Comparison of ENCODE assay signal across 21 cellular contexts in the genomic region with DNA sequence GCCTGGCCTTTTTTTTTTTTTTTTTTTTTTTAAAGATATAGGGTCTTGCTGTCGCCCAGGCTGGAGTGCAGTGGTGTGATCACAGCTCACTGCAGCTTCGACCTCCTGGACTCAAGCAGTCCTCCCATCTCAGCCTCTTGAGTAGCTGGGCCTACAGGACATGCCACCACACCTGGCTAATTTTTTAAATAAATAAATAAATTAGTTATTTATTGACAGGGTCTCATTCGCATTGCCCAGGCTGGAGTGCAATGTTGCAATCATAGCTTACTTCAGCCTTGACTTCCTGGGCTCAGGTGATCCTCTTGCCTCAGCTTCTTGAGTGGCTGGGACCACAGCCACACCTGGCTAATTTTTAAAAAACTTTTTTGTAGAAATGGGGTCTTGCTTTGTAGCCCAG.
"Had no signal": no experiment of that assay in that cellular context is flagged by ENCODE, and none has a peak within 500 bp of the region (broad histone marks: within the 10 kb centered on the region; RNA-seq: fewer than 3 reads in every experiment).

No MANE protein-coding gene starts in this region.

- H3K9me3 ChIP-seq: colonic mucosa, psoas muscle, sigmoid colon, uterus had no signal

- ATAC-seq: left cardiac atrium; psoas muscle; stimulated activated effector memory CD8-positive, alpha-beta T cell treated with anti-CD3 and anti-CD28 coated beads, Interleukin-12 subunit alpha, Interleukin-12 subunit beta, amount 100 ng/mL, for 72 hours; T-helper 17 cell had no signal

- H3K9me3 Mint-ChIP-seq: activated CD4-positive, alpha-beta memory T cell treated with anti-CD3 and anti-CD28 coated beads, Interleukin-2, amount 10 ng/mL, durations not matched to agents 7 days and 5 days; activated naive CD4-positive, alpha-beta T cell treated with anti-CD3 and anti-CD28 coated beads, Interleukin-2, amount 50 U/mL, for 24 hours; immature natural killer cell; nephron; stimulated activated effector memory CD8-positive, alpha-beta T cell treated with anti-CD3 and anti-CD28 coated beads, Interleukin-12 subunit alpha, Interleukin-12 subunit beta, amount 100 ng/mL, for 72 hours had no signal

- H3K27ac ChIP-seq: colonic mucosa, psoas muscle, sigmoid colon, uterus had no signal

- H3K27ac Mint-ChIP-seq: activated CD4-positive, alpha-beta memory T cell treated with anti-CD3 and anti-CD28 coated beads, Interleukin-2, amount 10 ng/mL, durations not matched to agents 7 days and 5 days; activated naive CD4-positive, alpha-beta T cell treated with anti-CD3 and anti-CD28 coated beads, Interleukin-2, amount 50 U/mL, for 24 hours; stimulated activated effector memory CD8-positive, alpha-beta T cell treated with anti-CD3 and anti-CD28 coated beads, Interleukin-12 subunit alpha, Interleukin-12 subunit beta, amount 100 ng/mL, for 72 hours; T-helper 17 cell had no signal

- H3K27me3 ChIP-seq: colonic mucosa, sigmoid colon, uterus had no signal

- H3K4me3 ChIP-seq: colonic mucosa, psoas muscle, sigmoid colon, uterus had no signal

- DNase-seq: activated CD4-positive, alpha-beta memory T cell treated with anti-CD3 and anti-CD28 coated beads, Interleukin-2, amount 10 ng/mL, durations not matched to agents 7 days and 5 days; activated CD4-positive, alpha-beta T cell treated with anti-CD3 and anti-CD28 coated beads for 4 hours; activated effector memory CD4-positive, alpha-beta T cell treated with anti-CD3 and anti-CD28 coated beads, Interleukin-2, amount 50 U/mL, for 16 hours; activated T-cell treated with anti-CD3 and anti-CD28 coated beads, Interleukin-2, amount 50 U/mL, for 48 hours; amniotic stem cell; caudate nucleus; colonic mucosa; effector CD8-positive, alpha-beta T cell; foreskin melanocyte; immature natural killer cell; left cardiac atrium; mesendoderm; occipital lobe; psoas muscle; sigmoid colon; stimulated activated CD4-positive, alpha-beta T cell treated with anti-CD3 and anti-CD28 coated beads, Interleukin-1b, Interleukin-23, amount 100 ng/mL, for 48 hours; T-helper 17 cell; uterus had no signal

- H3K36me3 Mint-ChIP-seq: stimulated activated effector memory CD8-positive, alpha-beta T cell treated with anti-CD3 and anti-CD28 coated beads, Interleukin-12 subunit alpha, Interleukin-12 subunit beta, amount 100 ng/mL, for 72 hours had no signal

- H3K36me3 ChIP-seq: colonic mucosa, sigmoid colon, uterus had no signal

- H3K4me3 Mint-ChIP-seq: activated CD4-positive, alpha-beta memory T cell treated with anti-CD3 and anti-CD28 coated beads, Interleukin-2, amount 10 ng/mL, durations not matched to agents 7 days and 5 days; activated naive CD4-positive, alpha-beta T cell treated with anti-CD3 and anti-CD28 coated beads, Interleukin-2, amount 50 U/mL, for 24 hours; immature natural killer cell; nephron; stimulated activated effector memory CD8-positive, alpha-beta T cell treated with anti-CD3 and anti-CD28 coated beads, Interleukin-12 subunit alpha, Interleukin-12 subunit beta, amount 100 ng/mL, for 72 hours; T-helper 17 cell had no signal

- H3K27me3 Mint-ChIP-seq: activated CD4-positive, alpha-beta memory T cell treated with anti-CD3 and anti-CD28 coated beads, Interleukin-2, amount 10 ng/mL, durations not matched to agents 7 days and 5 days; activated naive CD4-positive, alpha-beta T cell treated with anti-CD3 and anti-CD28 coated beads, Interleukin-2, amount 50 U/mL, for 24 hours; T-helper 17 cell had no signal

- H3K4me1 ChIP-seq: colonic mucosa had no signal
